ENCODE assay signal across 8 cellular contexts in the genomic region with DNA sequence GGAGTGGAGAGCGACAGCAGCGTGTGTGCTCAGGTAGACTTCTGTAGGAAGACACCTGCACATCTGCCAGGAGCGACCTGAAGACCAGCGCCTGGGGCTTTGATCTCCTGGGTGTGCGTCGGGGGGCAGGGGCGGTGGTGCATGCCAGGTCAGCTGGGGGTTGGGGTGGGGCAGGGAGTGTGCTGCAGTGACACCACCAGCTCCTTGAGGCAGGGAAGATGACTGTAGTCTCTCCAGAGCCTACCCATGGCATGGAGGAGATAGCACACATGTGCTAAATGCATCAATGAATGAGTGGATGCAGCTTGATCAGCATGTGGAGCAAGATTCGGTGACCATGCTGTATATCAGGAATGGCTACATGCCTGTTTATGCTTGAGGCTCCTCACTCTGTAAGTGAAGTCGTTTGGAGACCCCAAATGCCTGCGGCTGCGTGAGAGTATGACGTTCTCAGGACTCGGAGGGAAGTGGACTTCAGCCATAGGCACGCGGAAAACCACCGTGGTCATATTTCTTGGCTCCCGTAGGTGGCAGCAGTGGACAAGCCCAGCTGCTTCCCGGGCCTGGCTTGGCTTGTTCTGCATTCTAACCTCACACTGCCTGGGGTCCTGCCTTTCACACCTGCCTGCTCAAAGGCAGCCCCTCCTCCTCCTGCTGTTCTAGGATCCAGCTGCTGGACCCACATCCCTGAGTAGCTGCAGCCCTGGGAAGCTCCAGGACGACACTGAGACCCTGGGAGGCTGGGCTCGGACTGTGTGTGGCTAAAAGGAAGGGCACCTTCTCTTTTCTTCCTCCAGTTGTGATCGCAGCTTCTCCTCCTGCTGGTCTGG. TPM values are rescaled to one million over a fixed set of nuclear protein-coding genes. Genes with fewer than 3 reads are reported as not detected.
DNase-seq lines count a peak whose midpoint lies in the region; ATAC-seq, FAIRE-seq and TF ChIP-seq lines count a peak whose summit lies in the region.

No MANE protein-coding gene starts in this region.

- no peaks in the 10 kb centered on the region for H3K36me3 Mint-ChIP-seq in GM23338 (ENCODE audit: low read depth)

- ATAC-seq in GM23338 (peak; percentile 95), HG03521 (IDR thresholded peaks at IDR 0.05; ENCODE audit: unreplicated experiment) (no peak)

- H3K27ac ChIP-seq in GM23338 (ENCODE audit: low read depth) (no peak overlapping the region), breast epithelium (no peak overlapping the region), keratinocyte (ENCODE audit: control insufficient read depth, insufficient read depth, low read length) (no peak overlapping the region)

- H3K4me1 Mint-ChIP-seq in GM23338: peaks cover 8% of the 10 kb centered on the region

- H3K4me3 Mint-ChIP-seq in GM23338: no peak overlapping the region

- DNase-seq in DMS153 treated with DMSO at 0.1 percent for 48 hours (lab: John Stamatoyannopoulos, UW; ENCODE audit: unreplicated experiment) (peak; percentile 52), GM23338 (ENCODE audit: low spot score) (peak; percentile 93), NCI-H1436 treated with DMSO at 0.1 percent for 48 hours (lab: John Stamatoyannopoulos, UW) (peak; percentile 20), T-helper 9 cell (peak; percentile 9), breast epithelium (ENCODE audit: low spot score in 2 of 2) (peak in 1 of 2 donors; percentile 41), keratinocyte (ENCODE audit: low read depth, low spot score) (no peak)
- DNase-seq in stimulated activated CD4-positive, alpha-beta T cell treated with anti-CD3 and anti-CD28 coated beads, Interleukin-12 subunit alpha, Interleukin-12 subunit beta, amount 100 ng/mL, for 48 hours (ENCODE audit: low read depth in 2 of 3, low spot score in 1 of 3): peak; percentile 15 to 48 (median 39)

- H3K36me3 ChIP-seq in GM23338 (ENCODE audit: insufficient read depth) (no peaks in the 10 kb centered on the region), breast epithelium (no peaks in the 10 kb centered on the region), keratinocyte (ENCODE audit: control insufficient read depth in 2 of 2, extremely low read depth in 1 of 2, insufficient read depth in 2 of 2, low read length in 2 of 2) (no peaks in the 10 kb centered on the region)

- H4K20me1 ChIP-seq in GM23338 (replicated peaks; ENCODE audit: insufficient read depth) (no peaks in the 10 kb centered on the region), keratinocyte (ENCODE audit: control insufficient read depth, extremely low read depth, insufficient read depth, low read length) (no peaks in the 10 kb centered on the region)

- no peak overlapping the region for H3K9ac ChIP-seq in keratinocyte (ENCODE audit: control insufficient read depth, extremely low read depth, insufficient read depth, low read length)

- no peaks in the 10 kb centered on the region for H3F3A ChIP-seq in GM23338 (replicated peaks; ENCODE audit: low read depth)

- peak; percentile 68 for FAIRE-seq in keratinocyte (lab: Jason Lieb, UNC)

- H3K9me3 ChIP-seq in breast epithelium (no peaks in the 10 kb centered on the region), keratinocyte (ENCODE audit: control insufficient read depth, low read depth, low read length) (no peaks in the 10 kb centered on the region)

- intact Hi-C loops in breast epithelium (cut with DNase I; ENCODE audit: low total_unique reads): loop anchor here (10.0 kb wide), 1 partner anchor 533 kb away; no protein-coding TSS in a partner anchor

- H3K27me3 Mint-ChIP-seq in GM23338 (ENCODE audit: insufficient read depth, low read depth, poor library complexity): peaks cover 6% of the 10 kb centered on the region

- H3K9me3 Mint-ChIP-seq in GM23338: no peaks in the 10 kb centered on the region

- H2AFZ ChIP-seq in GM23338 (peak overlapping the region; percentile 84; the same call in 1 of the 2 replicates), keratinocyte (ENCODE audit: control insufficient read depth, low read length) (peak overlapping the region; percentile 63)

- no peaks in the 10 kb centered on the region for H3K9me1 ChIP-seq in keratinocyte (ENCODE audit: control insufficient read depth, extremely low read depth, insufficient read depth, low read length)

- no peak overlapping the region for H3K4me3 ChIP-seq in GM23338
- peak overlapping the region in 1 of 3 donors; percentile 34 for H3K4me3 ChIP-seq in breast epithelium
- H3K4me3 ChIP-seq in keratinocyte (ENCODE audit: control insufficient read depth in 2 of 3, extremely low read depth in 1 of 3, insufficient read depth in 2 of 3, low read depth in 1 of 3, low read length in 3 of 3): no peak overlapping the region

- no peak overlapping the region for H3K4me2 ChIP-seq in GM23338
- H3K4me2 ChIP-seq in keratinocyte (ENCODE audit: control insufficient read depth, extremely low read depth, insufficient read depth, low read depth, low read length): peak overlapping the region; percentile 37

- H3K27me3 ChIP-seq in GM23338 (ENCODE audit: insufficient read depth) (no peaks in the 10 kb centered on the region), breast epithelium (no peaks in the 10 kb centered on the region), keratinocyte (ENCODE audit: control insufficient read depth, extremely low read depth, insufficient read depth, low read length) (no peaks in the 10 kb centered on the region)

- TF ChIP-seq POLR2A in breast epithelium (IDR thresholded peaks at IDR 0.05): no peak

- H3K27ac Mint-ChIP-seq in GM23338: no peak overlapping the region

- H3K9me2 ChIP-seq in GM23338 (ENCODE audit: insufficient read depth): no peaks in the 10 kb centered on the region

- H3K4me1 ChIP-seq in GM23338 (ENCODE audit: insufficient read depth): no peaks in the 10 kb centered on the region
- no peaks in the 10 kb centered on the region for H3K4me1 ChIP-seq in breast epithelium
- peaks cover 3% of the 10 kb centered on the region for H3K4me1 ChIP-seq in keratinocyte (ENCODE audit: control insufficient read depth, extremely low read depth, insufficient read depth, low read length)

- dilution Hi-C loops in keratinocyte (cut with MboI; ENCODE audit: extremely low pct_ligation_motif_present, low sequenced_read_pairs): no loop called here

- H3K79me2 ChIP-seq in GM23338 (replicated peaks; ENCODE audit: insufficient read depth) (no peaks in the 10 kb centered on the region), keratinocyte (ENCODE audit: control insufficient read depth, insufficient read depth, low read length) (no peaks in the 10 kb centered on the region)

- TF ChIP-seq CTCF in GM23338 (conservative IDR thresholded peaks at IDR 0.05; ENCODE audit: low read depth in 2 of 2) (peak; percentile 66 to 86), breast epithelium (IDR thresholded peaks at IDR 0.05) (peak; percentile 63 to 68 (median 66)), keratinocyte (optimal IDR thresholded peaks at IDR 0.05 in 1 of 3, IDR thresholded peaks at IDR 0.05 in 1 of 3, conservative IDR thresholded peaks at IDR 0.05 in 1 of 3; ENCODE audit: extremely low read depth in 1 of 3, insufficient read depth in 2 of 3, low read length in 3 of 3) (peak; percentile 81 to 94 (median 91))

TF ChIP-seq in GM23338, 12 proteins besides CTCF, POLR2A, EP300 and RAD21:
- TF ChIP-seq NANOG (IDR thresholded peaks at IDR 0.05; ENCODE audit: borderline replicate concordance) (no peak), CREB1 (CRISPR knock-in tag; IDR thresholded peaks at IDR 0.05; ENCODE audit: low read depth) (0 out of 2 replicates have a peak, but pooled peaks have one; percentile 31), ZNF331 (CRISPR knock-in tag; IDR thresholded peaks at IDR 0.05; ENCODE audit: low read depth) (no peak)

RNA-seq across cellular contexts. Expression of gene KCNK16, which starts 39.4 kb away (rescaled TPM):
- total RNA-seq in GM23338 (2014; rRNA removed; shearing (Covaris generic)): not detected in 2 replicates
- polyA plus RNA-seq in GM23338 (2016; fragmentation: Nextera tagmentation; extraction: Ambion mirVana) (not detected in 2 replicates), keratinocyte (not detected in 3 replicates)
- total RNA-seq in breast epithelium: not detected
- polyA plus RNA-seq in keratinocyte (2011; ENCODE audit: low read depth): not detected
- not detected in 2 replicates for polyA plus RNA-seq in keratinocyte (2011; cell fraction: cytosol; rRNA removed)
- not detected in 2 replicates for polyA plus RNA-seq in keratinocyte (2011; cell fraction: nucleus; rRNA removed)
- not detected in 2 replicates for polyA plus RNA-seq in keratinocyte (2012; ENCODE audit: low replicate concordance)
- polyA minus RNA-seq in keratinocyte: not detected in 3 replicates
- not detected for polyA minus RNA-seq in keratinocyte (2011; cell fraction: cytosol; rRNA and poly(A)+ RNA removed)
- polyA minus RNA-seq in keratinocyte (2011; cell fraction: nucleus; rRNA and poly(A)+ RNA removed): not detected in 2 replicates

RNA-seq across cellular contexts. Expression of gene KCNK17, which starts 47.7 kb away (rescaled TPM):
- total RNA-seq in GM23338 (2014; rRNA removed; shearing (Covaris generic)): 3.1 and 3.2 TPM in 2 replicates
- 1.2 and 2.2 TPM in 2 replicates for polyA plus RNA-seq in GM23338 (2016; fragmentation: Nextera tagmentation; extraction: Ambion mirVana)
- 1 to 10 TPM in 1 of 3 donors, under 1 TPM in 2; 0.16 to 3.2 (median 0.33) TPM for total RNA-seq in breast epithelium
- polyA plus RNA-seq in keratinocyte: not detected in 3 replicates
- not detected for polyA plus RNA-seq in keratinocyte (2011; ENCODE audit: low read depth)
- polyA plus RNA-seq in keratinocyte (2011; cell fraction: cytosol; rRNA removed): not detected in 2 replicates
- not detected in 2 replicates for polyA plus RNA-seq in keratinocyte (2011; cell fraction: nucleus; rRNA removed)
- polyA plus RNA-seq in keratinocyte (2012; ENCODE audit: low replicate concordance): not detected in 2 replicates
- not detected in 3 replicates for polyA minus RNA-seq in keratinocyte
- not detected for polyA minus RNA-seq in keratinocyte (2011; cell fraction: cytosol; rRNA and poly(A)+ RNA removed)
- not detected in 2 replicates for polyA minus RNA-seq in keratinocyte (2011; cell fraction: nucleus; rRNA and poly(A)+ RNA removed)
